ENCODE assay signal across 9 cellular contexts in genomic region chr4:57109530-57109846, GRCh38. TPM values are rescaled to one million over a fixed set of nuclear protein-coding genes. Genes with fewer than 3 reads are reported as not detected.
DNase-seq lines count a peak whose midpoint lies in the region; ATAC-seq and TF ChIP-seq lines count a peak whose summit lies in the region.
"Had no signal": no experiment of that assay in that cellular context is flagged by ENCODE, and none has a peak within 500 bp of the region (broad histone marks: within the 10 kb centered on the region; RNA-seq: fewer than 3 reads in every experiment).

No MANE protein-coding gene starts in this region.

- H3K9me3 ChIP-seq in liver (ENCODE audit: control insufficient read depth in 4 of 4, low read length in 3 of 4): no peaks in the 10 kb centered on the region
- H3K9me3 ChIP-seq in thymus (ENCODE audit: control insufficient read depth): no peaks in the 10 kb centered on the region

- H3K36me3 ChIP-seq in liver (ENCODE audit: control insufficient read depth in 4 of 4, insufficient read depth in 3 of 4, low read depth in 1 of 4, low read length in 3 of 4) (no peaks in the 10 kb centered on the region), thymus (ENCODE audit: control insufficient read depth, insufficient read depth) (no peaks in the 10 kb centered on the region)

- H3K27me3 ChIP-seq in liver (ENCODE audit: control insufficient read depth in 4 of 4, insufficient read depth in 4 of 4, low read length in 3 of 4): peaks cover 0 to 4% (median 2%) of the 10 kb centered on the region in 4 donors
- peaks cover 14% of the 10 kb centered on the region for H3K27me3 ChIP-seq in thymus (ENCODE audit: control insufficient read depth, insufficient read depth)

- no peak for TF ChIP-seq RAD21 in liver (IDR thresholded peaks at IDR 0.05)

- H3K27ac ChIP-seq in liver (ENCODE audit: low read depth in 1 of 2, low read length in 2 of 2) (peak overlapping the region; percentile 78 to 84), thymus (ENCODE audit: low read depth) (peak overlapping the region; percentile 65)
- H3K27ac ChIP-seq: C4-2B had no signal

- WGBS in liver: 14% methylated on average over 27 of the region's 27 CpGs
- 4% methylated on average over 27 of the region's 27 CpGs for WGBS in thymus

- CTCF ChIA-PET in MCF 10A (lab: Yijun Ruan, JAX): interaction anchor here (1.4 kb wide), 1 partner anchor 71 kb away, joined by 4 read pairs; no protein-coding TSS in a partner anchor

- POLR2A ChIA-PET in MCF 10A (lab: Yijun Ruan, JAX): interaction anchor here (1.0 to 1.3 kb wide), 2 partner anchors 16 to 28 kb away, joined by 3 read pairs; no protein-coding TSS in a partner anchor

- peaks cover 9% of the 10 kb centered on the region for H3K4me1 Mint-ChIP-seq in T-helper 1 cell treated with Interleukin-12 subunit alpha and Interleukin-12 subunit beta and Interleukin-4 antibody, amounts not matched to agents 30 μg/mL and 1 μg/mL, for 36 hours (ENCODE audit: low read depth)
- H3K4me1 Mint-ChIP-seq in MCF 10A (ENCODE audit: insufficient read depth, unreplicated experiment): peaks cover 30% of the 10 kb centered on the region

- DNase-seq in T-helper 1 cell (no peak), MCF 10A (ENCODE audit: unreplicated experiment) (no peak), NCI-H226 (no peak)

- H3K9me3 Mint-ChIP-seq in T-helper 1 cell treated with Interleukin-12 subunit alpha and Interleukin-12 subunit beta and Interleukin-4 antibody, amounts not matched to agents 30 μg/mL and 1 μg/mL, for 36 hours: no peaks in the 10 kb centered on the region
- no peaks in the 10 kb centered on the region for H3K9me3 Mint-ChIP-seq in MCF 10A (ENCODE audit: unreplicated experiment)

- H3K4me3 ChIP-seq in liver (ENCODE audit: low read depth in 1 of 3, low read length in 3 of 3) (peak overlapping the region; percentile 23 to 69 (median 24)), thymus (ENCODE audit: low read length) (peak overlapping the region; percentile 54)

- H3K4me3 Mint-ChIP-seq in T-helper 1 cell treated with Interleukin-12 subunit alpha and Interleukin-12 subunit beta and Interleukin-4 antibody, amounts not matched to agents 30 μg/mL and 1 μg/mL, for 36 hours: peak overlapping the region; percentile 4
- peak overlapping the region; percentile 68 for H3K4me3 Mint-ChIP-seq in MCF 10A (ENCODE audit: unreplicated experiment)

- H3K4me1 ChIP-seq in liver (ENCODE audit: control insufficient read depth in 4 of 4, insufficient read depth in 4 of 4, low read length in 3 of 4) (peaks cover 0 to 19% (median 10%) of the 10 kb centered on the region in 4 donors), thymus (ENCODE audit: control insufficient read depth, insufficient read depth, low read length) (peaks cover 3% of the 10 kb centered on the region)

- BruUV-seq in MCF 10A (replicated peaks; lab: Mats Ljungman, UMichigan): no TSS peak

- H3K27ac Mint-ChIP-seq in T-helper 1 cell treated with Interleukin-12 subunit alpha and Interleukin-12 subunit beta and Interleukin-4 antibody, amounts not matched to agents 30 μg/mL and 1 μg/mL, for 36 hours: no peak overlapping the region
- no peak overlapping the region for H3K27ac Mint-ChIP-seq in MCF 10A (ENCODE audit: low read depth, unreplicated experiment)

- H3K27me3 Mint-ChIP-seq in T-helper 1 cell treated with Interleukin-12 subunit alpha and Interleukin-12 subunit beta and Interleukin-4 antibody, amounts not matched to agents 30 μg/mL and 1 μg/mL, for 36 hours (ENCODE audit: low read depth): peaks cover 80% of the 10 kb centered on the region
- H3K27me3 Mint-ChIP-seq in MCF 10A (ENCODE audit: insufficient read depth, unreplicated experiment): no peaks in the 10 kb centered on the region

- no peak for TF ChIP-seq CTCF in MCF 10A (IDR thresholded peaks at IDR 0.05; ENCODE audit: unreplicated experiment)
- no peak for TF ChIP-seq CTCF in liver (IDR thresholded peaks at IDR 0.05; ENCODE audit: low read depth, low read length, missing input control)

- peak overlapping the region in 1 of 2 donors; percentile 49 for H3K9ac ChIP-seq in liver (ENCODE audit: low read depth in 1 of 2, low read length in 2 of 2)

- ATAC-seq in HG02642 (IDR thresholded peaks at IDR 0.05; ENCODE audit: poor library complexity, unreplicated experiment) (no peak), HG03378 (IDR thresholded peaks at IDR 0.05; ENCODE audit: unreplicated experiment) (no peak)

- intact Hi-C loops in MCF 10A (cut with micrococcal nuclease): no loop called here

- H3K36me3 Mint-ChIP-seq in T-helper 1 cell treated with Interleukin-12 subunit alpha and Interleukin-12 subunit beta and Interleukin-4 antibody, amounts not matched to agents 30 μg/mL and 1 μg/mL, for 36 hours (ENCODE audit: low read depth): no peaks in the 10 kb centered on the region
- H3K36me3 Mint-ChIP-seq in MCF 10A (ENCODE audit: insufficient read depth, unreplicated experiment): no peaks in the 10 kb centered on the region

TF ChIP-seq in liver, 16 proteins besides CTCF, POLR2A, EP300 and RAD21:
- TF ChIP-seq, protein P1, sequence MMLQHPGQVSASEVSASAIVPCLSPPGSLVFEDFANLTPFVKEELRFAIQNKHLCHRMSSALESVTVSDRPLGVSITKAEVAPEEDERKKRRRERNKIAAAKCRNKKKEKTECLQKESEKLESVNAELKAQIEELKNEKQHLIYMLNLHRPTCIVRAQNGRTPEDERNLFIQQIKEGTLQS (IDR thresholded peaks at IDR 0.05): no peak
- TF ChIP-seq YY1 (IDR thresholded peaks at IDR 0.05) (no peak), HNF4G (IDR thresholded peaks at IDR 0.05) (no peak), GABPA (IDR thresholded peaks at IDR 0.05 in 1 of 2, conservative IDR thresholded peaks at IDR 0.05 in 1 of 2) (no peak), SP1 (IDR thresholded peaks at IDR 0.05) (no peak), NR2F2 (IDR thresholded peaks at IDR 0.05) (no peak), FOXA2 (IDR thresholded peaks at IDR 0.05) (no peak), RXRA (IDR thresholded peaks at IDR 0.05) (no peak), TAF1 (conservative IDR thresholded peaks at IDR 0.05) (no peak), EGR1 (IDR thresholded peaks at IDR 0.05; ENCODE audit: low read depth in 2 of 2) (no peak), JUND (IDR thresholded peaks at IDR 0.05) (no peak), HNF4A (conservative IDR thresholded peaks at IDR 0.05) (no peak), FOXA1 (IDR thresholded peaks at IDR 0.05) (no peak)
- TF ChIP-seq, protein P2, sequence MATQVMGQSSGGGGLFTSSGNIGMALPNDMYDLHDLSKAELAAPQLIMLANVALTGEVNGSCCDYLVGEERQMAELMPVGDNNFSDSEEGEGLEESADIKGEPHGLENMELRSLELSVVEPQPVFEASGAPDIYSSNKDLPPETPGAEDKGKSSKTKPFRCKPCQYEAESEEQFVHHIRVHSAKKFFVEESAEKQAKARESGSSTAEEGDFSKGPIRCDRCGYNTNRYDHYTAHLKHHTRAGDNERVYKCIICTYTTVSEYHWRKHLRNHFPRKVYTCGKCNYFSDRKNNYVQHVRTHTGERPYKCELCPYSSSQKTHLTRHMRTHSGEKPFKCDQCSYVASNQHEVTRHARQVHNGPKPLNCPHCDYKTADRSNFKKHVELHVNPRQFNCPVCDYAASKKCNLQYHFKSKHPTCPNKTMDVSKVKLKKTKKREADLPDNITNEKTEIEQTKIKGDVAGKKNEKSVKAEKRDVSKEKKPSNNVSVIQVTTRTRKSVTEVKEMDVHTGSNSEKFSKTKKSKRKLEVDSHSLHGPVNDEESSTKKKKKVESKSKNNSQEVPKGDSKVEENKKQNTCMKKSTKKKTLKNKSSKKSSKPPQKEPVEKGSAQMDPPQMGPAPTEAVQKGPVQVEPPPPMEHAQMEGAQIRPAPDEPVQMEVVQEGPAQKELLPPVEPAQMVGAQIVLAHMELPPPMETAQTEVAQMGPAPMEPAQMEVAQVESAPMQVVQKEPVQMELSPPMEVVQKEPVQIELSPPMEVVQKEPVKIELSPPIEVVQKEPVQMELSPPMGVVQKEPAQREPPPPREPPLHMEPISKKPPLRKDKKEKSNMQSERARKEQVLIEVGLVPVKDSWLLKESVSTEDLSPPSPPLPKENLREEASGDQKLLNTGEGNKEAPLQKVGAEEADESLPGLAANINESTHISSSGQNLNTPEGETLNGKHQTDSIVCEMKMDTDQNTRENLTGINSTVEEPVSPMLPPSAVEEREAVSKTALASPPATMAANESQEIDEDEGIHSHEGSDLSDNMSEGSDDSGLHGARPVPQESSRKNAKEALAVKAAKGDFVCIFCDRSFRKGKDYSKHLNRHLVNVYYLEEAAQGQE (IDR thresholded peaks at IDR 0.05): no peak
- TF ChIP-seq, protein P3, sequence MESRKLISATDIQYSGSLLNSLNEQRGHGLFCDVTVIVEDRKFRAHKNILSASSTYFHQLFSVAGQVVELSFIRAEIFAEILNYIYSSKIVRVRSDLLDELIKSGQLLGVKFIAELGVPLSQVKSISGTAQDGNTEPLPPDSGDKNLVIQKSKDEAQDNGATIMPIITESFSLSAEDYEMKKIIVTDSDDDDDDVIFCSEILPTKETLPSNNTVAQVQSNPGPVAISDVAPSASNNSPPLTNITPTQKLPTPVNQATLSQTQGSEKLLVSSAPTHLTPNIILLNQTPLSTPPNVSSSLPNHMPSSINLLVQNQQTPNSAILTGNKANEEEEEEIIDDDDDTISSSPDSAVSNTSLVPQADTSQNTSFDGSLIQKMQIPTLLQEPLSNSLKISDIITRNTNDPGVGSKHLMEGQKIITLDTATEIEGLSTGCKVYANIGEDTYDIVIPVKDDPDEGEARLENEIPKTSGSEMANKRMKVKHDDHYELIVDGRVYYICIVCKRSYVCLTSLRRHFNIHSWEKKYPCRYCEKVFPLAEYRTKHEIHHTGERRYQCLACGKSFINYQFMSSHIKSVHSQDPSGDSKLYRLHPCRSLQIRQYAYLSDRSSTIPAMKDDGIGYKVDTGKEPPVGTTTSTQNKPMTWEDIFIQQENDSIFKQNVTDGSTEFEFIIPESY (IDR thresholded peaks at IDR 0.05): no peak
- TF ChIP-seq, protein P4, sequence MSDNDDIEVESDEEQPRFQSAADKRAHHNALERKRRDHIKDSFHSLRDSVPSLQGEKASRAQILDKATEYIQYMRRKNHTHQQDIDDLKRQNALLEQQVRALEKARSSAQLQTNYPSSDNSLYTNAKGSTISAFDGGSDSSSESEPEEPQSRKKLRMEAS (IDR thresholded peaks at IDR 0.05): no peak

RNA-seq across cellular contexts. Expression of gene IGFBP7, which starts 0.7 kb away (rescaled TPM):
- 55.2 and 61.9 TPM in 2 replicates for total RNA-seq in MCF 10A (2022)
- 100 to 1,000 TPM in 1 of 2 donors, 10 to 100 TPM in 1; 60.5 to 195 TPM for total RNA-seq in liver
- 100 to 1,000 TPM; 215 to 216 TPM for polyA plus RNA-seq in liver
- polyA plus RNA-seq in thymus: 301 TPM
